ENCODE assay signal across 1 cellular context in the genomic region with DNA sequence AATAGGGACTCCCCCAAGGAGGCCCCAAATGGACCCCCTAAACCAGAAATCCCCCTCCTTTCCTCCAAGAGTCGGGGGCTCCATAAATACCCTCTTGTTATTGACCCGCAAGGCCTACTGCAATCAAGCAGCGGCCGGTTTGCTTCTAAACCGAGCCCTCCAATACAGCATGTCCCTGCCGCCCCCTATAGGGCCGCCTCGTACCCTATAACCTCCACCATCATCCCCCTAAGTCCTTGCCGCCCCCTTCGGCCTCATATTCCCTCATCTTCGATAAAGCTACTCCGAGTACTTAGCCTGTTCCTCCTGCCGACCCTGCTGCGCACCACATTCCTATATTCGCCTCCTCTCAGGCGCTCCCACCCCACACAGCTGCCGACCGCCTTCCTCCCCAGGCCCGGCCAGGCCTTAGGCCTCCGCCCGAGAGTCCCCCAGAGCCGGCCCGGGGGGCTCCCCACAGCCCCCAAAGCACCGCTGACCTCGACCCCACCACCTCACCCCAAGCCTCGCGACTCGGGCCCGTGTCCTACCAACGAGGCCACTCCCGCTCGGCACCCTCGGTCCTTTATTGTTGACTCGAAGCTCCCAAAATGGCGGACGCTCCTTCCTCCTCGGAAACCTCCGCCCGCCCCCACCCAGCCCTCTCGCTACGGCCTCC.
TF ChIP-seq lines count a peak whose summit lies in the region.

No MANE protein-coding gene starts in this region.

TF ChIP-seq in K562, 482 proteins besides CTCF, POLR2A, EP300 and RAD21 (continued from another document and continues in another):
- TF ChIP-seq, protein P1, sequence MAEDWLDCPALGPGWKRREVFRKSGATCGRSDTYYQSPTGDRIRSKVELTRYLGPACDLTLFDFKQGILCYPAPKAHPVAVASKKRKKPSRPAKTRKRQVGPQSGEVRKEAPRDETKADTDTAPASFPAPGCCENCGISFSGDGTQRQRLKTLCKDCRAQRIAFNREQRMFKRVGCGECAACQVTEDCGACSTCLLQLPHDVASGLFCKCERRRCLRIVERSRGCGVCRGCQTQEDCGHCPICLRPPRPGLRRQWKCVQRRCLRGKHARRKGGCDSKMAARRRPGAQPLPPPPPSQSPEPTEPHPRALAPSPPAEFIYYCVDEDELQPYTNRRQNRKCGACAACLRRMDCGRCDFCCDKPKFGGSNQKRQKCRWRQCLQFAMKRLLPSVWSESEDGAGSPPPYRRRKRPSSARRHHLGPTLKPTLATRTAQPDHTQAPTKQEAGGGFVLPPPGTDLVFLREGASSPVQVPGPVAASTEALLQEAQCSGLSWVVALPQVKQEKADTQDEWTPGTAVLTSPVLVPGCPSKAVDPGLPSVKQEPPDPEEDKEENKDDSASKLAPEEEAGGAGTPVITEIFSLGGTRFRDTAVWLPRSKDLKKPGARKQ (CRISPR knock-in tag; IDR thresholded peaks at IDR 0.05) = no peak
- TF ChIP-seq NFRKB (IDR thresholded peaks at IDR 0.05; ENCODE audit: low read depth) = peak; percentile 96
- TF ChIP-seq, protein P2, sequence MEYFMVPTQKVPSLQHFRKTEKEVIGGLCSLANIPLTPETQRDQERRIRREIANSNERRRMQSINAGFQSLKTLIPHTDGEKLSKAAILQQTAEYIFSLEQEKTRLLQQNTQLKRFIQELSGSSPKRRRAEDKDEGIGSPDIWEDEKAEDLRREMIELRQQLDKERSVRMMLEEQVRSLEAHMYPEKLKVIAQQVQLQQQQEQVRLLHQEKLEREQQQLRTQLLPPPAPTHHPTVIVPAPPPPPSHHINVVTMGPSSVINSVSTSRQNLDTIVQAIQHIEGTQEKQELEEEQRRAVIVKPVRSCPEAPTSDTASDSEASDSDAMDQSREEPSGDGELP (CRISPR knock-in tag; IDR thresholded peaks at IDR 0.05; ENCODE audit: borderline replicate concordance) = peak; percentile 26
- peak; percentile 65; the same call in 1 of the 2 replicates for TF ChIP-seq MYC (IDR thresholded peaks at IDR 0.05; ENCODE audit: low read depth, low read length)
- TF ChIP-seq MYC (CRISPR knock-in tag; IDR thresholded peaks at IDR 0.05; ENCODE audit: borderline replicate concordance, low read depth) = peak; percentile 74; the same call in 1 of the 2 replicates
- peak; percentile 70 for TF ChIP-seq SMARCE1 (IDR thresholded peaks at IDR 0.05)
- no peak for TF ChIP-seq ZNF398 (CRISPR knock-in tag; IDR thresholded peaks at IDR 0.05)
- TF ChIP-seq ZNF583 (CRISPR knock-in tag; IDR thresholded peaks at IDR 0.05) = peak; percentile 69; the same call in 1 of the 2 replicates
- TF ChIP-seq MTA1 (IDR thresholded peaks at IDR 0.05; ENCODE audit: borderline replicate concordance) = 0 out of 2 replicates have a peak, but pooled peaks have one; percentile 37
- no peak for TF ChIP-seq NEUROD1 (IDR thresholded peaks at IDR 0.05; ENCODE audit: borderline replicate concordance, low read depth, low read length, partially characterized antibody)
- no peak for TF ChIP-seq ZNF778 (CRISPR knock-in tag; IDR thresholded peaks at IDR 0.05)
- TF ChIP-seq MGA (IDR thresholded peaks at IDR 0.05) = peak; percentile 43
- TF ChIP-seq, protein P3, sequence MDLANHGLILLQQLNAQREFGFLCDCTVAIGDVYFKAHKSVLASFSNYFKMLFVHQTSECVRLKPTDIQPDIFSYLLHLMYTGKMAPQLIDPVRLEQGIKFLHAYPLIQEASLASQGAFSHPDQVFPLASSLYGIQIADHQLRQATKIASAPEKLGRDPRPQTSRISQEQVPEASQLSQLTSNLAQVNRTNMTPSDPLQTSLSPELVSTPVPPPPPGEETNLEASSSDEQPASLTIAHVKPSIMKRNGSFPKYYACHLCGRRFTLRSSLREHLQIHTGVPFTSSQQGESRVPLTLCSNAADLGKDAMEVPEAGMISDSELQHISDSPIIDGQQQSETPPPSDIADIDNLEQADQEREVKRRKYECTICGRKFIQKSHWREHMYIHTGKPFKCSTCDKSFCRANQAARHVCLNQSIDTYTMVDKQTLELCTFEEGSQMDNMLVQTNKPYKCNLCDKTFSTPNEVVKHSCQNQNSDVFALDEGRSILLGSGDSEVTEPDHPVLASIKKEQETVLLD (IDR thresholded peaks at IDR 0.05) = peak; percentile 19; the same call in 1 of the 2 replicates
- TF ChIP-seq POLR2G (IDR thresholded peaks at IDR 0.05; ENCODE audit: low read depth, low read length) = peak; percentile 65
- 0 out of 2 replicates have a peak, but pooled peaks have one; percentile 48 for TF ChIP-seq THRB (CRISPR knock-in tag; conservative IDR thresholded peaks at IDR 0.05)
- TF ChIP-seq, protein P4, sequence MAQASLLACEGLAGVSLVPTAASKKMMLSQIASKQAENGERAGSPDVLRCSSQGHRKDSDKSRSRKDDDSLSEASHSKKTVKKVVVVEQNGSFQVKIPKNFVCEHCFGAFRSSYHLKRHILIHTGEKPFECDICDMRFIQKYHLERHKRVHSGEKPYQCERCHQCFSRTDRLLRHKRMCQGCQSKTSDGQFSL (CRISPR knock-in tag; IDR thresholded peaks at IDR 0.05) = 0 out of 2 replicates have a peak, but pooled peaks have one; percentile 52
- TF ChIP-seq, protein P4 (tag; IDR thresholded peaks at IDR 0.05) = no peak
- TF ChIP-seq OTX1 (CRISPR knock-in tag; IDR thresholded peaks at IDR 0.05) = 0 out of 2 replicates have a peak, but pooled peaks have one; percentile 71
- TF ChIP-seq ETV5 (CRISPR knock-in tag; IDR thresholded peaks at IDR 0.05; ENCODE audit: low read depth) = no peak
- TF ChIP-seq, protein P5, sequence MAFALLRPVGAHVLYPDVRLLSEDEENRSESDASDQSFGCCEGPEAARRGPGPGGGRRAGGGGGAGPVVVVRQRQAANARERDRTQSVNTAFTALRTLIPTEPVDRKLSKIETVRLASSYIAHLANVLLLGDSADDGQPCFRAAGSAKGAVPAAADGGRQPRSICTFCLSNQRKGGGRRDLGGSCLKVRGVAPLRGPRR (CRISPR knock-in tag; IDR thresholded peaks at IDR 0.05) = no peak
- peak; percentile 24; the same call in 1 of the 2 replicates for TF ChIP-seq L3MBTL2 (IDR thresholded peaks at IDR 0.05)
- TF ChIP-seq ZBTB7A (IDR thresholded peaks at IDR 0.05; ENCODE audit: borderline replicate concordance, control insufficient read depth, low read depth, low read length) = peak; percentile 76; the same call in 1 of the 2 replicates
- TF ChIP-seq, protein P6, sequence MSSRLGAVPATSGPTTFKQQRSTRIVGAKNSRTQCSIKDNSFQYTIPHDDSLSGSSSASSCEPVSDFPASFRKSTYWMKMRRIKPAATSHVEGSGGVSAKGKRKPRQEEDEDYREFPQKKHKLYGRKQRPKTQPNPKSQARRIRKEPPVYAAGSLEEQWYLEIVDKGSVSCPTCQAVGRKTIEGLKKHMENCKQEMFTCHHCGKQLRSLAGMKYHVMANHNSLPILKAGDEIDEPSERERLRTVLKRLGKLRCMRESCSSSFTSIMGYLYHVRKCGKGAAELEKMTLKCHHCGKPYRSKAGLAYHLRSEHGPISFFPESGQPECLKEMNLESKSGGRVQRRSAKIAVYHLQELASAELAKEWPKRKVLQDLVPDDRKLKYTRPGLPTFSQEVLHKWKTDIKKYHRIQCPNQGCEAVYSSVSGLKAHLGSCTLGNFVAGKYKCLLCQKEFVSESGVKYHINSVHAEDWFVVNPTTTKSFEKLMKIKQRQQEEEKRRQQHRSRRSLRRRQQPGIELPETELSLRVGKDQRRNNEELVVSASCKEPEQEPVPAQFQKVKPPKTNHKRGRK (tag; IDR thresholded peaks at IDR 0.05) = no peak
- TF ChIP-seq SIN3A (IDR thresholded peaks at IDR 0.05; ENCODE audit: borderline replicate concordance in 2 of 2, control insufficient read depth in 1 of 2, low read depth in 2 of 2, low read length in 2 of 2) = peak; percentile 45 to 64; a peak in 1 of 4 replicates
- peak; percentile 9; the same call in 1 of the 2 replicates for TF ChIP-seq GABPB1 (CRISPR knock-in tag; IDR thresholded peaks at IDR 0.05)
- TF ChIP-seq ELF4 (CRISPR knock-in tag; IDR thresholded peaks at IDR 0.05) = 0 out of 2 replicates have a peak, but pooled peaks have one; percentile 71
- 0 out of 2 replicates have a peak, but pooled peaks have one; percentile 61 for TF ChIP-seq GATAD2A (IDR thresholded peaks at IDR 0.05)
